23 cellular contexts compared by ENCODE assay signal in the genomic region with DNA sequence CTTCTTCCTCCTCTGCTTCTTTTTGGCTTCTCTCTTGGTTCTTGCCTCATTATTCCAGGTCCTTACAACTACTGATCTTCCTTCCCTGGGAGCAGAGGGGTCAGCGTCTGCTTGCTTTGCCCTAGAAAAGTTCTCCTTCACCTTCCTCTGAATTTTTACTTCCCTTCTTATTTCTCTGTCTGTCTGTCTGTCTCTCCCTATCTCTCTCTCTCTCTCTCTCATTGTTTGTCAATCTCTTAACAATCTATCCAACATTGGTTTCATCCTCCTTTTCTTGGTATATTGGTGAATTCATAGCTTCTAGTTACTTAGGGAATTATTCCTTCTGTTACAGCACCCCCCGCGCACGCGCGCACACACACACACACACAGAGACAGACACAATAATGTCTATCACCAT.
DNase-seq lines count a peak whose midpoint lies in the region; ATAC-seq, FAIRE-seq and TF ChIP-seq lines count a peak whose summit lies in the region.
"Had no signal": no experiment of that assay in that cellular context is flagged by ENCODE, and none has a peak within 500 bp of the region (broad histone marks: within the 10 kb centered on the region; RNA-seq: fewer than 3 reads in every experiment).

No MANE protein-coding gene starts in this region.

- peak overlapping the region in 1 of 2 experiments; percentile 31 for H3K18ac ChIP-seq in mesenchymal stem cell (ENCODE audit: low read depth in 1 of 2, low read length in 2 of 2)

- no peaks in the 10 kb centered on the region for H3K79me1 ChIP-seq in mesenchymal stem cell (replicated peaks; ENCODE audit: low read length, poor library complexity, severe bottlenecking)

- H3K4ac ChIP-seq in mesenchymal stem cell (ENCODE audit: low read depth in 1 of 2, low read length in 2 of 2) = peak overlapping the region in 1 of 2 experiments; percentile 37

- H3K27ac Mint-ChIP-seq in brain = peak overlapping the region in 4 of 5 experiments; percentile 65 to 85 (median 78)
- H3K27ac Mint-ChIP-seq in natural killer cell treated with Interleukin-12 subunit alpha and Interleukin-12 subunit beta and Interleukin-15 and Interleukin-18, amount 100 ng/mL, for 72 hours = no peak overlapping the region
- H3K27ac Mint-ChIP-seq: CD8-positive, alpha-beta memory T cell had no signal

- H2BK15ac ChIP-seq in mesenchymal stem cell (ENCODE audit: low read depth, poor library complexity, severe bottlenecking) = no peak overlapping the region

- H3K4me2 ChIP-seq in A549 = peak overlapping the region; percentile 64
- H3K4me2 ChIP-seq in mesenchymal stem cell (ENCODE audit: low read length, poor library complexity, severe bottlenecking) = no peak overlapping the region

- H3K9me3 ChIP-seq in A549 (peaks cover 10% of the 10 kb centered on the region), mesenchymal stem cell (ENCODE audit: control insufficient read depth, low read length) (peaks cover 9% of the 10 kb centered on the region), pancreas (no peaks in the 10 kb centered on the region)
- H3K9me3 ChIP-seq: HAP-1, MG63 had no signal

- peaks cover 3% of the 10 kb centered on the region for H3K27me3 Mint-ChIP-seq in brain
- peaks cover 18 to 23% of the 10 kb centered on the region in 2 donors for H3K27me3 Mint-ChIP-seq in natural killer cell treated with Interleukin-12 subunit alpha and Interleukin-12 subunit beta and Interleukin-15 and Interleukin-18, amount 100 ng/mL, for 72 hours

- no peak overlapping the region for H3K4me3 Mint-ChIP-seq in brain
- no peak overlapping the region for H3K4me3 Mint-ChIP-seq in natural killer cell treated with Interleukin-12 subunit alpha and Interleukin-12 subunit beta and Interleukin-15 and Interleukin-18, amount 100 ng/mL, for 72 hours
- H3K4me3 Mint-ChIP-seq: CD8-positive, alpha-beta memory T cell had no signal

- no peaks in the 10 kb centered on the region for H3K36me3 Mint-ChIP-seq in brain
- H3K36me3 Mint-ChIP-seq in natural killer cell treated with Interleukin-12 subunit alpha and Interleukin-12 subunit beta and Interleukin-15 and Interleukin-18, amount 100 ng/mL, for 72 hours = no peaks in the 10 kb centered on the region
- H3K36me3 Mint-ChIP-seq: CD8-positive, alpha-beta memory T cell had no signal

- no peak overlapping the region for H4K91ac ChIP-seq in mesenchymal stem cell (ENCODE audit: low read length)

- H2AK5ac ChIP-seq in mesenchymal stem cell (ENCODE audit: low read length, severe bottlenecking) = peak overlapping the region; percentile 72

- H3K27me3 ChIP-seq in mesenchymal stem cell (ENCODE audit: control insufficient read depth in 1 of 2, insufficient read depth in 1 of 2, low read length in 2 of 2) (peaks cover 0 to 63% of the 10 kb centered on the region in 2 experiments), pancreas (no peaks in the 10 kb centered on the region)
- H3K27me3 ChIP-seq: MG63 had no signal

- H2BK5ac ChIP-seq in mesenchymal stem cell (ENCODE audit: low read depth, low read length, poor library complexity, severe bottlenecking) = no peak overlapping the region

- no peak for TF ChIP-seq EP300 in A549 (IDR thresholded peaks at IDR 0.05)

- TF ChIP-seq CTCF in A549 (IDR thresholded peaks at IDR 0.05) (no peak), brain (conservative IDR thresholded peaks at IDR 0.05) (no peak), pancreas (IDR thresholded peaks at IDR 0.05) (no peak), GM10266 (IDR thresholded peaks at IDR 0.05; ENCODE audit: control insufficient read depth, insufficient read depth, low read depth, missing control alignments) (no peak)

- no peak overlapping the region for H3K14ac ChIP-seq in mesenchymal stem cell (ENCODE audit: low read length in 2 of 2)

- no peak overlapping the region for H2AFZ ChIP-seq in mesenchymal stem cell (ENCODE audit: low read depth, low read length)

- CTCF ChIA-PET in A549 (lab: Yijun Ruan, JAX) = interaction anchor here (0.9 to 1.5 kb wide), 5 partner anchors 9 to 562 kb away, joined by 3 to 5 read pairs (median 3); no protein-coding TSS in a partner anchor

- H3K36me3 ChIP-seq in mesenchymal stem cell (ENCODE audit: control insufficient read depth in 1 of 2, insufficient read depth in 2 of 2, low read depth in 1 of 2, low read length in 2 of 2) = no peaks in the 10 kb centered on the region
- no peaks in the 10 kb centered on the region for H3K36me3 ChIP-seq in pancreas
- H3K36me3 ChIP-seq: HAP-1, MG63 had no signal

- no peak overlapping the region for H3K23ac ChIP-seq in mesenchymal stem cell (ENCODE audit: low read length in 2 of 2)

- 66% methylated on average over 6 of the region's 6 CpGs for WGBS in A549 (ENCODE audit: missing lambda C conversion rate)
- 94% methylated on average over 6 of the region's 6 CpGs for WGBS in mesenchymal stem cell
- whole genome bisulfite sequencing in pancreas, 2 donors = 37 to 91% methylated on average over 6 of the region's 6 CpGs

- peaks cover 0 to 6% (median 4%) of the 10 kb centered on the region in 5 experiments for H3K9me3 Mint-ChIP-seq in brain
- H3K9me3 Mint-ChIP-seq in natural killer cell treated with Interleukin-12 subunit alpha and Interleukin-12 subunit beta and Interleukin-15 and Interleukin-18, amount 100 ng/mL, for 72 hours = peaks cover 4% of the 10 kb centered on the region
- H3K9me3 Mint-ChIP-seq: CD8-positive, alpha-beta memory T cell had no signal

- no peak for TF ChIP-seq RAD21 in A549 (conservative IDR thresholded peaks at IDR 0.05 in 1 of 2, IDR thresholded peaks at IDR 0.05 in 1 of 2)

- FAIRE-seq in A549 (lab: Jason Lieb, UNC) (no peak), pancreas (lab: Jason Lieb, UNC) (no peak)
- FAIRE-seq: HepG2, K562 had no signal

- peak overlapping the region; percentile 31 for H4K8ac ChIP-seq in mesenchymal stem cell (ENCODE audit: low read length)

- POLR2A ChIA-PET in A549 (lab: Yijun Ruan, JAX) = interaction anchor here (0.7 to 1.1 kb wide), 3 partner anchors 24 to 559 kb away, joined by 3 to 4 read pairs (median 3); partner anchors contain the start of gene MN1

- ATAC-seq in A549 (no peak; a peak in 1 of 6 replicates), pancreas (no peak), GM21360 (IDR thresholded peaks at IDR 0.05; ENCODE audit: unreplicated experiment) (no peak)
- no peak for ATAC-seq in natural killer cell treated with Interleukin-12 subunit alpha and Interleukin-12 subunit beta and Interleukin-15 and Interleukin-18, amount 100 ng/mL, for 72 hours
- ATAC-seq: K562 had no signal

- H3K27ac ChIP-seq in A549 (peak overlapping the region; percentile 93 to 99), mesenchymal stem cell (ENCODE audit: low read length, poor library complexity, severe bottlenecking) (peak overlapping the region; percentile 50), pancreas (peak overlapping the region; percentile 58 to 89 (median 73))
- H3K27ac ChIP-seq: 22Rv1, C4-2B, HL-60 had no signal

- peak overlapping the region in 1 of 2 experiments; percentile 40 for H2BK12ac ChIP-seq in mesenchymal stem cell (ENCODE audit: low read length in 2 of 2)

- no peak for DNase-seq in A549 (ENCODE audit: low read depth in 1 of 2, low spot score in 1 of 2)
- DNase-seq in mesenchymal stem cell = no peak
- no peak for DNase-seq in pancreas
- no peak for DNase-seq in natural killer cell treated with Interleukin-12 subunit alpha and Interleukin-12 subunit beta and Interleukin-15 and Interleukin-18, amount 100 ng/mL, for 72 hours (ENCODE audit: low spot score)
- no peak for DNase-seq in GM10266 (ENCODE audit: extremely low spot score)
- no peak for DNase-seq in NCI-H1105 treated with DMSO at 0.1 percent for 48 hours (lab: John Stamatoyannopoulos, UW)
- DNase-seq: AML-193; CD8-positive, alpha-beta memory T cell; EL; GF-D8; NCI-H1417 treated with DMSO at 0.1 percent for 48 hours; NCI-H187; NCI-H2107; NCI-H69 had no signal

- H3K4me3 ChIP-seq in A549 (no peak overlapping the region), mesenchymal stem cell (ENCODE audit: insufficient read depth in 1 of 2, low read depth in 1 of 2, low read length in 2 of 2) (no peak overlapping the region), pancreas (no peak overlapping the region)
- H3K4me3 ChIP-seq: HAP-1, K562, MG63 had no signal

- H3K4me1 ChIP-seq in A549 (peaks cover 63% of the 10 kb centered on the region), mesenchymal stem cell (ENCODE audit: control insufficient read depth, insufficient read depth, low read depth, low read length) (peaks cover 32% of the 10 kb centered on the region), pancreas (peaks cover 16 to 65% (median 17%) of the 10 kb centered on the region in 3 donors)
- H3K4me1 ChIP-seq: HAP-1 had no signal

- peaks cover 51% of the 10 kb centered on the region for H3K4me1 Mint-ChIP-seq in brain
- H3K4me1 Mint-ChIP-seq in natural killer cell treated with Interleukin-12 subunit alpha and Interleukin-12 subunit beta and Interleukin-15 and Interleukin-18, amount 100 ng/mL, for 72 hours (ENCODE audit: low read depth in 2 of 2) = peaks cover 8 to 11% of the 10 kb centered on the region in 2 donors

- intact Hi-C loops in pancreas (cut with DNase I) = no loop called here

- TF ChIP-seq POLR2A in A549 (IDR thresholded peaks at IDR 0.05; ENCODE audit: low read length) = no peak

- no peak overlapping the region for H3K9ac ChIP-seq in mesenchymal stem cell (ENCODE audit: low read length)

- peak overlapping the region; percentile 50 for H2BK120ac ChIP-seq in mesenchymal stem cell (ENCODE audit: low read depth, low read length)

TF ChIP-seq in A549, 52 proteins besides CTCF, POLR2A, EP300 and RAD21 (continues in another document):
- TF ChIP-seq RNF2 (IDR thresholded peaks at IDR 0.05; ENCODE audit: borderline replicate concordance, low read depth) (no peak), NPAS2 (CRISPR knock-in tag; IDR thresholded peaks at IDR 0.05; ENCODE audit: borderline replicate concordance) (no peak), ELK1 (IDR thresholded peaks at IDR 0.05; ENCODE audit: low read depth, low read length) (no peak), HOXB13 (CRISPR knock-in tag; IDR thresholded peaks at IDR 0.05; ENCODE audit: low read depth) (no peak), HOXA7 (CRISPR knock-in tag; IDR thresholded peaks at IDR 0.05) (no peak), TP53 (CRISPR knock-in tag; IDR thresholded peaks at IDR 0.05) (no peak), GATA3 (IDR thresholded peaks at IDR 0.05; ENCODE audit: borderline replicate concordance) (no peak), MAX (IDR thresholded peaks at IDR 0.05) (no peak), ZSCAN20 (CRISPR knock-in tag; IDR thresholded peaks at IDR 0.05) (no peak)

Comparison
In these comparisons a context has a peak if more than half of its experiments do, and no peak if none do; other contexts are left out.
1. H3K27ac Mint-ChIP-seq: peak in brain (4 of 5); none in natural killer cell treated with Interleukin-12 subunit alpha and Interleukin-12 subunit beta and Interleukin-15 and Interleukin-18, amount 100 ng/mL, for 72 hours (0 of 2).
2. Peak in every context shown above with its lines, with median percentiles within 50 percentile points of each other: H3K27ac ChIP-seq.